8 cellular contexts compared by ENCODE assay signal in genomic region chr15:84982301-84982920, GRCh38. TPM values are rescaled to one million over a fixed set of nuclear protein-coding genes. Genes with fewer than 3 reads are reported as not detected.
DNase-seq lines count a peak whose midpoint lies in the region; TF ChIP-seq lines count a peak whose summit lies in the region.

No MANE protein-coding gene starts in this region.

- H3K79me2 ChIP-seq in neural progenitor cell (ENCODE audit: low read depth) = no peaks in the 10 kb centered on the region

- no peaks in the 10 kb centered on the region for H3K27me3 Mint-ChIP-seq in activated T-cell treated with anti-CD3 and anti-CD28 coated beads, Interleukin-2, amount 50 U/mL, for 24 hours
- H3K27me3 Mint-ChIP-seq in neural progenitor cell (ENCODE audit: insufficient read depth, low read depth) = peaks cover 25% of the 10 kb centered on the region

- H3F3A ChIP-seq in neural progenitor cell (ENCODE audit: low read depth) = peaks cover 29% of the 10 kb centered on the region

- H3K9me3 ChIP-seq in neural progenitor cell (ENCODE audit: low read depth) = no peaks in the 10 kb centered on the region
- H3K9me3 ChIP-seq in testis = no peaks in the 10 kb centered on the region

- WGBS in testis, 2 donors = 1 to 2% methylated on average over 21 to 23 of the region's 46 CpGs

- peak overlapping the region; percentile 93 for H3K4me3 Mint-ChIP-seq in activated T-cell treated with anti-CD3 and anti-CD28 coated beads, Interleukin-2, amount 50 U/mL, for 24 hours
- peak overlapping the region; percentile 85 for H3K4me3 Mint-ChIP-seq in neural progenitor cell

- no peak overlapping the region for H3K9ac ChIP-seq in neural progenitor cell

- no peaks in the 10 kb centered on the region for H3K9me3 Mint-ChIP-seq in activated T-cell treated with anti-CD3 and anti-CD28 coated beads, Interleukin-2, amount 50 U/mL, for 24 hours
- H3K9me3 Mint-ChIP-seq in neural progenitor cell = no peaks in the 10 kb centered on the region

- no peak for TF ChIP-seq POLR2A in testis (IDR thresholded peaks at IDR 0.05)

- DNase-seq in Daoy (ENCODE audit: low read depth) (peak; percentile 36), LoVo (ENCODE audit: low spot score) (peak; percentile 27), fibroblast of mammary gland (ENCODE audit: low read depth) (peak; percentile 28), neural progenitor cell (ENCODE audit: low spot score) (peak; percentile 53), testis (peak; percentile 52), GM19240 (ENCODE audit: insufficient read length, low spot score) (no peak), KG1 (lab: John Stamatoyannopoulos, UW) (no peak)
- DNase-seq in activated T-cell treated with anti-CD3 and anti-CD28 coated beads, Interleukin-2, amount 50 U/mL, for 24 hours = peak; percentile 71

- TF ChIP-seq CTCF in fibroblast of mammary gland (conservative IDR thresholded peaks at IDR 0.05; ENCODE audit: control insufficient read depth, insufficient read depth, low read depth, low read length) (no peak), neural progenitor cell (IDR thresholded peaks at IDR 0.05) (no peak), testis (IDR thresholded peaks at IDR 0.05) (no peak)

- H4K20me1 ChIP-seq in neural progenitor cell (ENCODE audit: low read depth) = peaks cover 16% of the 10 kb centered on the region

- H3K4me2 ChIP-seq in neural progenitor cell = peak overlapping the region; percentile 80

- H3K4me1 ChIP-seq in neural progenitor cell (peaks cover 6% of the 10 kb centered on the region), testis (peaks cover 26% of the 10 kb centered on the region)

- H3K36me3 ChIP-seq in neural progenitor cell (no peaks in the 10 kb centered on the region), testis (ENCODE audit: low read depth, missing control alignments) (no peaks in the 10 kb centered on the region)

- H3K27me3 ChIP-seq in neural progenitor cell (peaks cover 72% of the 10 kb centered on the region), testis (no peaks in the 10 kb centered on the region)

- no peak overlapping the region for H3K27ac ChIP-seq in neural progenitor cell
- H3K27ac ChIP-seq in testis = peak overlapping the region; percentile 91 to 92

- peaks cover 7% of the 10 kb centered on the region for H3K36me3 Mint-ChIP-seq in activated T-cell treated with anti-CD3 and anti-CD28 coated beads, Interleukin-2, amount 50 U/mL, for 24 hours (ENCODE audit: low read depth)
- peaks cover 2% of the 10 kb centered on the region for H3K36me3 Mint-ChIP-seq in neural progenitor cell

- H2AFZ ChIP-seq in neural progenitor cell (replicated peaks) = no peak overlapping the region

- H3K4me1 Mint-ChIP-seq in activated T-cell treated with anti-CD3 and anti-CD28 coated beads, Interleukin-2, amount 50 U/mL, for 24 hours (ENCODE audit: low read depth) = peaks cover 53% of the 10 kb centered on the region
- peaks cover 20% of the 10 kb centered on the region for H3K4me1 Mint-ChIP-seq in neural progenitor cell

- H3K4me3 ChIP-seq in fibroblast of mammary gland (ENCODE audit: control insufficient read depth, low read depth, low read length) (peak overlapping the region; percentile 62), neural progenitor cell (peak overlapping the region; percentile 62), testis (peak overlapping the region; percentile 78 to 83)

- intact Hi-C loops in testis (cut with DNase I; ENCODE audit: low total_unique reads) = no loop called here

- peak overlapping the region; percentile 90 for H3K27ac Mint-ChIP-seq in activated T-cell treated with anti-CD3 and anti-CD28 coated beads, Interleukin-2, amount 50 U/mL, for 24 hours
- peak overlapping the region; percentile 30 for H3K27ac Mint-ChIP-seq in neural progenitor cell

RNA-seq across cellular contexts. Expression of gene PDE8A, which starts 0.8 kb away (rescaled TPM):
- 3.7 and 4.9 TPM in 2 replicates for total RNA-seq in Daoy (2014; rRNA removed; shearing (Covaris generic))
- total RNA-seq in neural progenitor cell (ENCODE audit: low replicate concordance) = 9.0 and 11.4 TPM in 2 replicates
- 10 to 100 TPM; 67.3 to 67.8 TPM for total RNA-seq in testis
- polyA plus RNA-seq in testis (ENCODE audit: insufficient read depth, low read depth, low replicate concordance) = 27.8 TPM

Comparison
In these comparisons a context has a peak if more than half of its experiments do, and no peak if none do; other contexts are left out.
1. DNase-seq: peak in Daoy (single experiment), LoVo (single experiment), activated T-cell treated with anti-CD3 and anti-CD28 coated beads, Interleukin-2, amount 50 U/mL, for 24 hours (single experiment), fibroblast of mammary gland (single experiment), neural progenitor cell (single experiment) and testis (single experiment); none in GM19240 (single experiment) and KG1 (single experiment).
2. Peak in every context shown above with its lines, with median percentiles within 50 percentile points of each other: H3K4me3 ChIP-seq.